Comparison of ENCODE assay signal across 25 cellular contexts in genomic region chr5:72212171-72212570, GRCh38.
"Had no signal": no experiment of that assay in that cellular context is flagged by ENCODE, and none has a peak within 500 bp of the region (broad histone marks: within the 10 kb centered on the region; RNA-seq: fewer than 3 reads in every experiment).

No MANE protein-coding gene starts in this region.

- H2AFZ ChIP-seq: parathyroid adenoma had no signal

- H3K9me3 Mint-ChIP-seq: activated naive CD4-positive, alpha-beta T cell treated with anti-CD3 and anti-CD28 coated beads, Interleukin-2, amount 50 U/mL, for 72 hours; nephron had no signal

- H3K4me1 ChIP-seq: left lung, parathyroid adenoma, psoas muscle had no signal

- H3K79me2 ChIP-seq: parathyroid adenoma had no signal

- ATAC-seq: activated CD4-positive, alpha-beta T cell treated with anti-CD3 and anti-CD28 coated beads for 36 hours; activated naive CD4-positive, alpha-beta T cell treated with anti-CD3 and anti-CD28 coated beads, Interleukin-2, amount 50 U/mL, for 72 hours; activated T-cell treated with anti-CD3 and anti-CD28 coated beads, Interleukin-2, amount 50 U/mL, for 72 hours; left lung; mucosa of descending colon; psoas muscle had no signal

- FAIRE-seq: colon, endometrium, frontal cortex, islet of Langerhans, urothelium cell line had no signal

- H3K27me3 Mint-ChIP-seq: activated CD4-positive, alpha-beta T cell treated with anti-CD3 and anti-CD28 coated beads for 36 hours had no signal

- H3K4me3 ChIP-seq: breast epithelium, left lung, lung, mucosa of descending colon, psoas muscle, sigmoid colon, tibial nerve had no signal

- H3K9ac ChIP-seq: parathyroid adenoma had no signal

- H3K4me3 Mint-ChIP-seq: activated CD4-positive, alpha-beta T cell treated with anti-CD3 and anti-CD28 coated beads for 36 hours; activated T-cell treated with anti-CD3 and anti-CD28 coated beads, Interleukin-2, amount 50 U/mL, for 72 hours; nephron had no signal

- H3K36me3 ChIP-seq: breast epithelium, sigmoid colon had no signal

- H3K9me3 ChIP-seq: breast epithelium, left lung, mucosa of descending colon, psoas muscle, sigmoid colon, tibial nerve had no signal

- H3K27ac ChIP-seq: left lung, parathyroid adenoma, psoas muscle had no signal

- DNase-seq: activated CD4-positive, alpha-beta T cell treated with anti-CD3 and anti-CD28 coated beads for 36 hours; activated CD4-positive, CD25-positive, alpha-beta regulatory T cell; activated naive CD4-positive, alpha-beta T cell; activated T-cell treated with anti-CD3 and anti-CD28 coated beads for 4 hours; activated T-cell treated with anti-CD3 and anti-CD28 coated beads, Interleukin-2, amount 50 U/mL, for 72 hours; central memory CD4-positive, alpha-beta T cell; effector CD8-positive, alpha-beta T cell; left lung; mucosa of descending colon; psoas muscle; sigmoid colon; stimulated activated CD4-positive, alpha-beta T cell treated with anti-CD3 and anti-CD28 coated beads, Interleukin-15, amount 100 ng/mL, for 24 hours; stimulated activated CD4-positive, alpha-beta T cell treated with anti-CD3 and anti-CD28 coated beads, Interleukin-2, amount 100 ng/mL, for 24 hours; stimulated activated naive CD4-positive, alpha-beta T cell had no signal

- H3K27ac Mint-ChIP-seq: activated CD4-positive, alpha-beta T cell treated with anti-CD3 and anti-CD28 coated beads for 36 hours; activated naive CD4-positive, alpha-beta T cell treated with anti-CD3 and anti-CD28 coated beads, Interleukin-2, amount 50 U/mL, for 72 hours; activated T-cell treated with anti-CD3 and anti-CD28 coated beads, Interleukin-2, amount 50 U/mL, for 72 hours had no signal

- H3K27me3 ChIP-seq: breast epithelium, left lung, sigmoid colon, tibial nerve had no signal
